In the genomic region with DNA sequence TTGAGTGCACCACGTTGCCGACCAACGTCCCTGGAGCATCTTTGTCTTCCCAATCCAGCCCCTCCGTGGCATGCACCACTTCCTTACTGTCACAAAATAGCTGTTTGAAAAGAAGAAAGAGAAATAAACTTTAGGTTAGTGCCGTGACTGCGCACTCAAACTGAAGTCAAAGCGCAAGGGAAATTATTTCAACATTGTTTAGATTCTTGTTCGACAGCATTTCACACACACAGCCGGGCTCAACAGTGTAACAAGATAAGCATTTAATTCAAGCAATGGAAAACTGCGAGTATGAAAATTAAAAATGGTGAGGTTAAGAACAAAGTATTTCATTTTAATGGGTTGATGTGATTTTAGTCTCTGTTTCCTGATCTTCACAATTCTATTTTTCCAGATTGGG, we compare ENCODE assay signal across 2 cellular contexts.
TF ChIP-seq lines count a peak whose summit lies in the region.

No MANE protein-coding gene starts in this region.

TF ChIP-seq in GM23338, 12 proteins besides CTCF, POLR2A, EP300 and RAD21 (continues in another document):
- TF ChIP-seq STAT1 (IDR thresholded peaks at IDR 0.05; ENCODE audit: unreplicated experiment) (no peak), ZNF114 (CRISPR knock-in tag; IDR thresholded peaks at IDR 0.05) (no peak), CREB1 (CRISPR knock-in tag; IDR thresholded peaks at IDR 0.05; ENCODE audit: low read depth) (no peak), ZNF331 (CRISPR knock-in tag; IDR thresholded peaks at IDR 0.05; ENCODE audit: low read depth) (no peak), REST (IDR thresholded peaks at IDR 0.05; ENCODE audit: unreplicated experiment) (no peak), JUNB (IDR thresholded peaks at IDR 0.05; ENCODE audit: unreplicated experiment) (no peak), ETS1 (IDR thresholded peaks at IDR 0.05) (no peak), EZH2 (IDR thresholded peaks at IDR 0.05; ENCODE audit: low read depth, unreplicated experiment) (no peak), EZH2phosphoT487 (IDR thresholded peaks at IDR 0.05; ENCODE audit: unreplicated experiment) (no peak)
- TF ChIP-seq, protein P1, sequence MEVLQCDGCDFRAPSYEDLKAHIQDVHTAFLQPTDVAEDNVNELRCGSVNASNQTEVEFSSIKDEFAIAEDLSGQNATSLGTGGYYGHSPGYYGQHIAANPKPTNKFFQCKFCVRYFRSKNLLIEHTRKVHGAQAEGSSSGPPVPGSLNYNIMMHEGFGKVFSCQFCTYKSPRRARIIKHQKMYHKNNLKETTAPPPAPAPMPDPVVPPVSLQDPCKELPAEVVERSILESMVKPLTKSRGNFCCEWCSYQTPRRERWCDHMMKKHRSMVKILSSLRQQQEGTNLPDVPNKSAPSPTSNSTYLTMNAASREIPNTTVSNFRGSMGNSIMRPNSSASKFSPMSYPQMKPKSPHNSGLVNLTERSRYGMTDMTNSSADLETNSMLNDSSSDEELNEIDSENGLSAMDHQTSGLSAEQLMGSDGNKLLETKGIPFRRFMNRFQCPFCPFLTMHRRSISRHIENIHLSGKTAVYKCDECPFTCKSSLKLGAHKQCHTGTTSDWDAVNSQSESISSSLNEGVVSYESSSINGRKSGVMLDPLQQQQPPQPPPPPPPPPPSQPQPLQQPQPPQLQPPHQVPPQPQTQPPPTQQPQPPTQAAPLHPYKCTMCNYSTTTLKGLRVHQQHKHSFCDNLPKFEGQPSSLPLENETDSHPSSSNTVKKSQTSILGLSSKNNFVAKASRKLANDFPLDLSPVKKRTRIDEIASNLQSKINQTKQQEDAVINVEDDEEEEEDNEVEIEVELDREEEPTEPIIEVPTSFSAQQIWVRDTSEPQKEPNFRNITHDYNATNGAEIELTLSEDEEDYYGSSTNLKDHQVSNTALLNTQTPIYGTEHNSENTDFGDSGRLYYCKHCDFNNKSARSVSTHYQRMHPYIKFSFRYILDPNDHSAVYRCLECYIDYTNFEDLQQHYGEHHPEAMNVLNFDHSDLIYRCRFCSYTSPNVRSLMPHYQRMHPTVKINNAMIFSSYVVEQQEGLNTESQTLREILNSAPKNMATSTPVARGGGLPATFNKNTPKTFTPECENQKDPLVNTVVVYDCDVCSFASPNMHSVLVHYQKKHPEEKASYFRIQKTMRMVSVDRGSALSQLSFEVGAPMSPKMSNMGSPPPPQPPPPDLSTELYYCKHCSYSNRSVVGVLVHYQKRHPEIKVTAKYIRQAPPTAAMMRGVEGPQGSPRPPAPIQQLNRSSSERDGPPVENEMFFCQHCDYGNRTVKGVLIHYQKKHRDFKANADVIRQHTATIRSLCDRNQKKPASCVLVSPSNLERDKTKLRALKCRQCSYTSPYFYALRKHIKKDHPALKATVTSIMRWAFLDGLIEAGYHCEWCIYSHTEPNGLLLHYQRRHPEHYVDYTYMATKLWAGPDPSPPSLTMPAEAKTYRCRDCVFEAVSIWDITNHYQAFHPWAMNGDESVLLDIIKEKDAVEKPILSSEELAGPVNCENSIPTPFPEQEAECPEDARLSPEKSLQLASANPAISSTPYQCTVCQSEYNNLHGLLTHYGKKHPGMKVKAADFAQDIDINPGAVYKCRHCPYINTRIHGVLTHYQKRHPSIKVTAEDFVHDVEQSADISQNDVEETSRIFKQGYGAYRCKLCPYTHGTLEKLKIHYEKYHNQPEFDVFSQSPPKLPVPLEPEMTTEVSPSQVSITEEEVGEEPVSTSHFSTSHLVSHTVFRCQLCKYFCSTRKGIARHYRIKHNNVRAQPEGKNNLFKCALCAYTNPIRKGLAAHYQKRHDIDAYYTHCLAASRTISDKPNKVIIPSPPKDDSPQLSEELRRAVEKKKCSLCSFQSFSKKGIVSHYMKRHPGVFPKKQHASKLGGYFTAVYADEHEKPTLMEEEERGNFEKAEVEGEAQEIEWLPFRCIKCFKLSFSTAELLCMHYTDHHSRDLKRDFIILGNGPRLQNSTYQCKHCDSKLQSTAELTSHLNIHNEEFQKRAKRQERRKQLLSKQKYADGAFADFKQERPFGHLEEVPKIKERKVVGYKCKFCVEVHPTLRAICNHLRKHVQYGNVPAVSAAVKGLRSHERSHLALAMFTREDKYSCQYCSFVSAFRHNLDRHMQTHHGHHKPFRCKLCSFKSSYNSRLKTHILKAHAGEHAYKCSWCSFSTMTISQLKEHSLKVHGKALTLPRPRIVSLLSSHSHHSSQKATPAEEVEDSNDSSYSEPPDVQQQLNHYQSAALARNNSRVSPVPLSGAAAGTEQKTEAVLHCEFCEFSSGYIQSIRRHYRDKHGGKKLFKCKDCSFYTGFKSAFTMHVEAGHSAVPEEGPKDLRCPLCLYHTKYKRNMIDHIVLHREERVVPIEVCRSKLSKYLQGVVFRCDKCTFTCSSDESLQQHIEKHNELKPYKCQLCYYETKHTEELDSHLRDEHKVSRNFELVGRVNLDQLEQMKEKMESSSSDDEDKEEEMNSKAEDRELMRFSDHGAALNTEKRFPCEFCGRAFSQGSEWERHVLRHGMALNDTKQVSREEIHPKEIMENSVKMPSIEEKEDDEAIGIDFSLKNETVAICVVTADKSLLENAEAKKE (CRISPR knock-in tag; IDR thresholded peaks at IDR 0.05), result no peak

TF ChIP-seq in IMR-90, 13 proteins besides CTCF, POLR2A, EP300 and RAD21:
- TF ChIP-seq SMC3 (IDR thresholded peaks at IDR 0.05; ENCODE audit: low read depth, low read length) (no peak), CHD1 (IDR thresholded peaks at IDR 0.05; ENCODE audit: low read depth, low read length) (no peak), MAZ (IDR thresholded peaks at IDR 0.05; ENCODE audit: borderline replicate concordance, low read depth, low read length) (no peak), RFX5 (IDR thresholded peaks at IDR 0.05; ENCODE audit: low read depth, low read length) (no peak), CEBPB (IDR thresholded peaks at IDR 0.05; ENCODE audit: low read depth, low read length) (no peak), RCOR1 (IDR thresholded peaks at IDR 0.05; ENCODE audit: insufficient replicate concordance, low read length) (no peak), FOS (IDR thresholded peaks at IDR 0.05; ENCODE audit: low read depth, low read length) (no peak), MAFK (IDR thresholded peaks at IDR 0.05; ENCODE audit: low read depth, low read length) (no peak), NFE2L2 (IDR thresholded peaks at IDR 0.05; ENCODE audit: low read depth, low read length) (no peak), MXI1 (IDR thresholded peaks at IDR 0.05; ENCODE audit: borderline replicate concordance, low read depth, low read length) (no peak), BHLHE40 (IDR thresholded peaks at IDR 0.05; ENCODE audit: low read depth, low read length) (no peak)
- TF ChIP-seq, protein P2, sequence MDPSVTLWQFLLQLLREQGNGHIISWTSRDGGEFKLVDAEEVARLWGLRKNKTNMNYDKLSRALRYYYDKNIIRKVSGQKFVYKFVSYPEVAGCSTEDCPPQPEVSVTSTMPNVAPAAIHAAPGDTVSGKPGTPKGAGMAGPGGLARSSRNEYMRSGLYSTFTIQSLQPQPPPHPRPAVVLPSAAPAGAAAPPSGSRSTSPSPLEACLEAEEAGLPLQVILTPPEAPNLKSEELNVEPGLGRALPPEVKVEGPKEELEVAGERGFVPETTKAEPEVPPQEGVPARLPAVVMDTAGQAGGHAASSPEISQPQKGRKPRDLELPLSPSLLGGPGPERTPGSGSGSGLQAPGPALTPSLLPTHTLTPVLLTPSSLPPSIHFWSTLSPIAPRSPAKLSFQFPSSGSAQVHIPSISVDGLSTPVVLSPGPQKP (IDR thresholded peaks at IDR 0.05; ENCODE audit: borderline replicate concordance, low read depth, low read length), result no peak
